Comparison of ENCODE assay signal across 1 cellular context in the genomic region with DNA sequence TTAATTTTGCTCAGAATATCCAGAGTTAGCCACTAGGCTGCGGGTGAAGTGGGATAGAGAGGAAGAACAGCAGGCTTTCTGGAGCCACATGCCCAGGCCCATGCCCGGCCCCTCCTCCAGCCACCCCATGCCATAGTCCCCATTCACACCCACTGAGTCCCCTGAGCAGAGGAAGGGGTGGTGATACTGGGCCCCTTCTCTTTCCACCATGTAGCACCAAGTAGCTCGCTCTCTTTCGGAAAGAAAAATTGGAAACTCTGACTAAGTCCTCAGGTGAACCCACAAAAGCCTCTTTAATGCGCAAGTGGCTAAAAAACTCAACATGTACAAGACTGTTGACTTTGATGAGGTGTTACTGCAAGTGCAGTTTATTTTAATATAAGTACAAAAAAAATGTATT.
TF ChIP-seq lines count a peak whose summit lies in the region.

No MANE protein-coding gene starts in this region.

TF ChIP-seq in GM23338, 12 proteins besides CTCF, POLR2A, EP300 and RAD21 (continued from another document):
- TF ChIP-seq, protein P1, sequence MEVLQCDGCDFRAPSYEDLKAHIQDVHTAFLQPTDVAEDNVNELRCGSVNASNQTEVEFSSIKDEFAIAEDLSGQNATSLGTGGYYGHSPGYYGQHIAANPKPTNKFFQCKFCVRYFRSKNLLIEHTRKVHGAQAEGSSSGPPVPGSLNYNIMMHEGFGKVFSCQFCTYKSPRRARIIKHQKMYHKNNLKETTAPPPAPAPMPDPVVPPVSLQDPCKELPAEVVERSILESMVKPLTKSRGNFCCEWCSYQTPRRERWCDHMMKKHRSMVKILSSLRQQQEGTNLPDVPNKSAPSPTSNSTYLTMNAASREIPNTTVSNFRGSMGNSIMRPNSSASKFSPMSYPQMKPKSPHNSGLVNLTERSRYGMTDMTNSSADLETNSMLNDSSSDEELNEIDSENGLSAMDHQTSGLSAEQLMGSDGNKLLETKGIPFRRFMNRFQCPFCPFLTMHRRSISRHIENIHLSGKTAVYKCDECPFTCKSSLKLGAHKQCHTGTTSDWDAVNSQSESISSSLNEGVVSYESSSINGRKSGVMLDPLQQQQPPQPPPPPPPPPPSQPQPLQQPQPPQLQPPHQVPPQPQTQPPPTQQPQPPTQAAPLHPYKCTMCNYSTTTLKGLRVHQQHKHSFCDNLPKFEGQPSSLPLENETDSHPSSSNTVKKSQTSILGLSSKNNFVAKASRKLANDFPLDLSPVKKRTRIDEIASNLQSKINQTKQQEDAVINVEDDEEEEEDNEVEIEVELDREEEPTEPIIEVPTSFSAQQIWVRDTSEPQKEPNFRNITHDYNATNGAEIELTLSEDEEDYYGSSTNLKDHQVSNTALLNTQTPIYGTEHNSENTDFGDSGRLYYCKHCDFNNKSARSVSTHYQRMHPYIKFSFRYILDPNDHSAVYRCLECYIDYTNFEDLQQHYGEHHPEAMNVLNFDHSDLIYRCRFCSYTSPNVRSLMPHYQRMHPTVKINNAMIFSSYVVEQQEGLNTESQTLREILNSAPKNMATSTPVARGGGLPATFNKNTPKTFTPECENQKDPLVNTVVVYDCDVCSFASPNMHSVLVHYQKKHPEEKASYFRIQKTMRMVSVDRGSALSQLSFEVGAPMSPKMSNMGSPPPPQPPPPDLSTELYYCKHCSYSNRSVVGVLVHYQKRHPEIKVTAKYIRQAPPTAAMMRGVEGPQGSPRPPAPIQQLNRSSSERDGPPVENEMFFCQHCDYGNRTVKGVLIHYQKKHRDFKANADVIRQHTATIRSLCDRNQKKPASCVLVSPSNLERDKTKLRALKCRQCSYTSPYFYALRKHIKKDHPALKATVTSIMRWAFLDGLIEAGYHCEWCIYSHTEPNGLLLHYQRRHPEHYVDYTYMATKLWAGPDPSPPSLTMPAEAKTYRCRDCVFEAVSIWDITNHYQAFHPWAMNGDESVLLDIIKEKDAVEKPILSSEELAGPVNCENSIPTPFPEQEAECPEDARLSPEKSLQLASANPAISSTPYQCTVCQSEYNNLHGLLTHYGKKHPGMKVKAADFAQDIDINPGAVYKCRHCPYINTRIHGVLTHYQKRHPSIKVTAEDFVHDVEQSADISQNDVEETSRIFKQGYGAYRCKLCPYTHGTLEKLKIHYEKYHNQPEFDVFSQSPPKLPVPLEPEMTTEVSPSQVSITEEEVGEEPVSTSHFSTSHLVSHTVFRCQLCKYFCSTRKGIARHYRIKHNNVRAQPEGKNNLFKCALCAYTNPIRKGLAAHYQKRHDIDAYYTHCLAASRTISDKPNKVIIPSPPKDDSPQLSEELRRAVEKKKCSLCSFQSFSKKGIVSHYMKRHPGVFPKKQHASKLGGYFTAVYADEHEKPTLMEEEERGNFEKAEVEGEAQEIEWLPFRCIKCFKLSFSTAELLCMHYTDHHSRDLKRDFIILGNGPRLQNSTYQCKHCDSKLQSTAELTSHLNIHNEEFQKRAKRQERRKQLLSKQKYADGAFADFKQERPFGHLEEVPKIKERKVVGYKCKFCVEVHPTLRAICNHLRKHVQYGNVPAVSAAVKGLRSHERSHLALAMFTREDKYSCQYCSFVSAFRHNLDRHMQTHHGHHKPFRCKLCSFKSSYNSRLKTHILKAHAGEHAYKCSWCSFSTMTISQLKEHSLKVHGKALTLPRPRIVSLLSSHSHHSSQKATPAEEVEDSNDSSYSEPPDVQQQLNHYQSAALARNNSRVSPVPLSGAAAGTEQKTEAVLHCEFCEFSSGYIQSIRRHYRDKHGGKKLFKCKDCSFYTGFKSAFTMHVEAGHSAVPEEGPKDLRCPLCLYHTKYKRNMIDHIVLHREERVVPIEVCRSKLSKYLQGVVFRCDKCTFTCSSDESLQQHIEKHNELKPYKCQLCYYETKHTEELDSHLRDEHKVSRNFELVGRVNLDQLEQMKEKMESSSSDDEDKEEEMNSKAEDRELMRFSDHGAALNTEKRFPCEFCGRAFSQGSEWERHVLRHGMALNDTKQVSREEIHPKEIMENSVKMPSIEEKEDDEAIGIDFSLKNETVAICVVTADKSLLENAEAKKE (CRISPR knock-in tag; IDR thresholded peaks at IDR 0.05), result no peak
- TF ChIP-seq, protein P2, sequence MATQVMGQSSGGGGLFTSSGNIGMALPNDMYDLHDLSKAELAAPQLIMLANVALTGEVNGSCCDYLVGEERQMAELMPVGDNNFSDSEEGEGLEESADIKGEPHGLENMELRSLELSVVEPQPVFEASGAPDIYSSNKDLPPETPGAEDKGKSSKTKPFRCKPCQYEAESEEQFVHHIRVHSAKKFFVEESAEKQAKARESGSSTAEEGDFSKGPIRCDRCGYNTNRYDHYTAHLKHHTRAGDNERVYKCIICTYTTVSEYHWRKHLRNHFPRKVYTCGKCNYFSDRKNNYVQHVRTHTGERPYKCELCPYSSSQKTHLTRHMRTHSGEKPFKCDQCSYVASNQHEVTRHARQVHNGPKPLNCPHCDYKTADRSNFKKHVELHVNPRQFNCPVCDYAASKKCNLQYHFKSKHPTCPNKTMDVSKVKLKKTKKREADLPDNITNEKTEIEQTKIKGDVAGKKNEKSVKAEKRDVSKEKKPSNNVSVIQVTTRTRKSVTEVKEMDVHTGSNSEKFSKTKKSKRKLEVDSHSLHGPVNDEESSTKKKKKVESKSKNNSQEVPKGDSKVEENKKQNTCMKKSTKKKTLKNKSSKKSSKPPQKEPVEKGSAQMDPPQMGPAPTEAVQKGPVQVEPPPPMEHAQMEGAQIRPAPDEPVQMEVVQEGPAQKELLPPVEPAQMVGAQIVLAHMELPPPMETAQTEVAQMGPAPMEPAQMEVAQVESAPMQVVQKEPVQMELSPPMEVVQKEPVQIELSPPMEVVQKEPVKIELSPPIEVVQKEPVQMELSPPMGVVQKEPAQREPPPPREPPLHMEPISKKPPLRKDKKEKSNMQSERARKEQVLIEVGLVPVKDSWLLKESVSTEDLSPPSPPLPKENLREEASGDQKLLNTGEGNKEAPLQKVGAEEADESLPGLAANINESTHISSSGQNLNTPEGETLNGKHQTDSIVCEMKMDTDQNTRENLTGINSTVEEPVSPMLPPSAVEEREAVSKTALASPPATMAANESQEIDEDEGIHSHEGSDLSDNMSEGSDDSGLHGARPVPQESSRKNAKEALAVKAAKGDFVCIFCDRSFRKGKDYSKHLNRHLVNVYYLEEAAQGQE (IDR thresholded peaks at IDR 0.05; ENCODE audit: unreplicated experiment), result no peak
- no peak for TF ChIP-seq JUNB (IDR thresholded peaks at IDR 0.05; ENCODE audit: unreplicated experiment)
- TF ChIP-seq, protein P3, sequence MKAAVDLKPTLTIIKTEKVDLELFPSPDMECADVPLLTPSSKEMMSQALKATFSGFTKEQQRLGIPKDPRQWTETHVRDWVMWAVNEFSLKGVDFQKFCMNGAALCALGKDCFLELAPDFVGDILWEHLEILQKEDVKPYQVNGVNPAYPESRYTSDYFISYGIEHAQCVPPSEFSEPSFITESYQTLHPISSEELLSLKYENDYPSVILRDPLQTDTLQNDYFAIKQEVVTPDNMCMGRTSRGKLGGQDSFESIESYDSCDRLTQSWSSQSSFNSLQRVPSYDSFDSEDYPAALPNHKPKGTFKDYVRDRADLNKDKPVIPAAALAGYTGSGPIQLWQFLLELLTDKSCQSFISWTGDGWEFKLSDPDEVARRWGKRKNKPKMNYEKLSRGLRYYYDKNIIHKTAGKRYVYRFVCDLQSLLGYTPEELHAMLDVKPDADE (IDR thresholded peaks at IDR 0.05), result no peak
